Comparison of ENCODE assay signal across 22 cellular contexts in the genomic region with DNA sequence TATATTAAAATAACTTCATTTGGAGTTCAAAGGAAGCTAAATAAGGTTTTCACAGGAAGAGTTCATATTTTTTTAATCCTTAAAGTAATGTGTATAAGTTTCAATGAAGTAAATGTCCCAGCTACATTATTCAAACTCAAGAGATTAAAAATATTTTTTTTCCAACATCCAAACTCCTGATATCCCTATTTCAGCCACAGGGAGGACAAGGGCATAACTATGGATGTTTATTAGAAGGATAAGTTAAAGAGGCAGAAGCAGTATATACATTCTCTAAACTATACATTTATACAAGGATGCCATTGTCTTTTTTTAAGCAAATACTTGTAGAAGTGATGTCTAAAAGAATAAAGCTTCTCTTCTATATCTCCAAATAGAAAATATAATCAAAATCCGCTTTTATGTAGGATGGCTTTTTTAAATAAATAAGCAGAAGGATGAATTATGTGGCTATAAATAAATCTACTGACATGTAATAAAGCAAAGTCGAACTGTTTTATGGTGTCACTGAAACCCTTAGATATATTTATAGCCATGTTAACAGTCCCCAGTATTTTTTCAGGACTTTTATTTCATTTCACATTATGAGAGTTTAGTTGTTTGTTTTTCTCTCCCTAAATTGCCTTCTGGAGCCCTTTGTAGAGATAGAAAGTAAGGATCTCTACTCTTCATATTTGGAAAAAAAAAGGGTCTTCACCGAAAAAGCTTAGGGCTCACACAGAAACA.
DNase-seq lines count a peak whose midpoint lies in the region; ATAC-seq and TF ChIP-seq lines count a peak whose summit lies in the region.
"Had no signal": no experiment of that assay in that cellular context is flagged by ENCODE, and none has a peak within 500 bp of the region (broad histone marks: within the 10 kb centered on the region; RNA-seq: fewer than 3 reads in every experiment).

No MANE protein-coding gene starts in this region.

- H3K27ac Mint-ChIP-seq in progenitor cell of endocrine pancreas, result no peak overlapping the region
- H3K27ac Mint-ChIP-seq in activated CD8-positive, alpha-beta memory T cell treated with anti-CD3 and anti-CD28 coated beads, Interleukin-2, amount 10 ng/mL, durations not matched to agents 7 days and 5 days, result no peak overlapping the region
- H3K27ac Mint-ChIP-seq: natural killer cell, T-helper 17 cell had no signal

- H3K4me1 Mint-ChIP-seq in progenitor cell of endocrine pancreas (ENCODE audit: low read depth), result peaks cover 2% of the 10 kb centered on the region
- no peaks in the 10 kb centered on the region for H3K4me1 Mint-ChIP-seq in activated CD8-positive, alpha-beta memory T cell treated with anti-CD3 and anti-CD28 coated beads, Interleukin-2, amount 10 ng/mL, durations not matched to agents 7 days and 5 days
- H3K4me1 Mint-ChIP-seq: natural killer cell, T-helper 17 cell had no signal

- no peaks in the 10 kb centered on the region for H3K36me3 Mint-ChIP-seq in progenitor cell of endocrine pancreas (ENCODE audit: insufficient read depth)
- H3K36me3 Mint-ChIP-seq in activated CD8-positive, alpha-beta memory T cell treated with anti-CD3 and anti-CD28 coated beads, Interleukin-2, amount 10 ng/mL, durations not matched to agents 7 days and 5 days, result no peaks in the 10 kb centered on the region

- H3K4me3 Mint-ChIP-seq in progenitor cell of endocrine pancreas (ENCODE audit: low read depth), result no peak overlapping the region
- no peak overlapping the region for H3K4me3 Mint-ChIP-seq in activated CD8-positive, alpha-beta memory T cell treated with anti-CD3 and anti-CD28 coated beads, Interleukin-2, amount 10 ng/mL, durations not matched to agents 7 days and 5 days
- H3K4me3 Mint-ChIP-seq: natural killer cell, T-helper 17 cell had no signal

- CTCF ChIA-PET in activated CD8-positive, alpha-beta memory T cell treated with anti-CD3 and anti-CD28 coated beads, Interleukin-2, amount 10 ng/mL, durations not matched to agents 7 days and 5 days (lab: Charles Lee), result no interaction called here

- no peaks in the 10 kb centered on the region for H3K9me3 Mint-ChIP-seq in progenitor cell of endocrine pancreas (ENCODE audit: low read depth)
- H3K9me3 Mint-ChIP-seq in activated CD8-positive, alpha-beta memory T cell treated with anti-CD3 and anti-CD28 coated beads, Interleukin-2, amount 10 ng/mL, durations not matched to agents 7 days and 5 days (ENCODE audit: low read depth), result peaks cover 9% of the 10 kb centered on the region

- intact Hi-C loops in left ventricle myocardium superior (cut with micrococcal nuclease), result no loop called here

- TF ChIP-seq CTCF in fibroblast of the aortic adventitia (IDR thresholded peaks at IDR 0.05; ENCODE audit: insufficient read depth, low read length) (peak; percentile 17), progenitor cell of endocrine pancreas (IDR thresholded peaks at IDR 0.05; ENCODE audit: unreplicated experiment) (peak; percentile 30)

- H3K27me3 Mint-ChIP-seq in progenitor cell of endocrine pancreas, result peaks cover 40% of the 10 kb centered on the region
- H3K27me3 Mint-ChIP-seq in activated CD8-positive, alpha-beta memory T cell treated with anti-CD3 and anti-CD28 coated beads, Interleukin-2, amount 10 ng/mL, durations not matched to agents 7 days and 5 days, result peaks cover 23% of the 10 kb centered on the region

- no peak overlapping the region for H3K4me3 ChIP-seq in fibroblast of the aortic adventitia (ENCODE audit: low read depth, low read length)

- ATAC-seq in left ventricle myocardium superior (no peak), GM18909 (IDR thresholded peaks at IDR 0.05; ENCODE audit: poor library complexity, unreplicated experiment) (no peak)
- no peak for ATAC-seq in activated CD8-positive, alpha-beta memory T cell treated with anti-CD3 and anti-CD28 coated beads, Interleukin-2, amount 10 ng/mL, durations not matched to agents 7 days and 5 days
- ATAC-seq: HCT116, natural killer cell, T-helper 17 cell had no signal

- DNase-seq in DMS 273 (lab: John Stamatoyannopoulos, UW; ENCODE audit: unreplicated experiment) (peak; percentile 28), DMS 273 treated with DMSO at 0.1 percent for 48 hours (lab: John Stamatoyannopoulos, UW) (no peak), NCI-H69 (lab: John Stamatoyannopoulos, UW) (peak; percentile 38), fibroblast of the aortic adventitia (ENCODE audit: low read depth) (no peak), progenitor cell of endocrine pancreas (ENCODE audit: low spot score, unreplicated experiment) (no peak), left ventricle myocardium superior (no peak)
- DNase-seq in activated CD8-positive, alpha-beta memory T cell treated with anti-CD3 and anti-CD28 coated beads, Interleukin-2, amount 10 ng/mL, durations not matched to agents 7 days and 5 days, result no peak
- DNase-seq: activated T-cell treated with anti-CD3 and anti-CD28 coated beads for 4 hours; amniotic stem cell; cerebellar nuclear complex; GF-D8; hypothalamus; KBM-7; mesendoderm; natural killer cell; NCI-H2081 treated with DMSO at 0.1 percent for 48 hours; SIG-M5; stimulated activated CD8-positive, alpha-beta memory T cell treated with anti-CD3 and anti-CD28 coated beads, Interleukin-4, amount 100 ng/mL, for 48 hours; T-helper 17 cell; WERI-Rb-1 had no signal

Comparison
In these comparisons a context has a peak if more than half of its experiments do, and no peak if none do; other contexts are left out.
1. DNase-seq: peak in DMS 273 (single experiment) and NCI-H69 (single experiment); none in DMS 273 treated with DMSO at 0.1 percent for 48 hours (single experiment), fibroblast of the aortic adventitia (single experiment), progenitor cell of endocrine pancreas (single experiment), left ventricle myocardium superior (single experiment) and activated CD8-positive, alpha-beta memory T cell treated with anti-CD3 and anti-CD28 coated beads, Interleukin-2, amount 10 ng/mL, durations not matched to agents 7 days and 5 days (single experiment).